1 cellular context compared by ENCODE assay signal in genomic region chr2:29650634-29651097, GRCh38.
A peak's percentile ranks its signal among the peaks of the same experiment; 100 is the strongest.
TF ChIP-seq lines count a peak whose summit lies in the region.

No MANE protein-coding gene starts in this region.

TF ChIP-seq in SK-N-SH, 30 proteins besides CTCF, POLR2A, EP300 and RAD21 (continued from another document):
- TF ChIP-seq REST (IDR thresholded peaks at IDR 0.05; ENCODE audit: low read depth, low read length) (no peak), NFIC (IDR thresholded peaks at IDR 0.05; ENCODE audit: borderline replicate concordance) (0 out of 2 replicates have a peak, but pooled peaks have one; percentile 29), CHD2 (IDR thresholded peaks at IDR 0.05; ENCODE audit: low read length, partially characterized antibody) (peak; percentile 94), TCF12 (IDR thresholded peaks at IDR 0.05) (peak; percentile 94), EZH2phosphoT487 (IDR thresholded peaks at IDR 0.05; ENCODE audit: borderline replicate concordance, low read depth) (no peak), USF1 (IDR thresholded peaks at IDR 0.05; ENCODE audit: borderline replicate concordance, low read depth) (no peak), YY1 (IDR thresholded peaks at IDR 0.05; ENCODE audit: low read depth) (no peak), PBX3 (IDR thresholded peaks at IDR 0.05) (peak; percentile 56; the same call in 1 of the 2 replicates), ZBTB33 (IDR thresholded peaks at IDR 0.05; ENCODE audit: borderline replicate concordance, low read depth) (no peak), SMC3 (IDR thresholded peaks at IDR 0.05; ENCODE audit: low read depth, low read length) (peak; percentile 39; the same call in 1 of the 2 replicates), MAX (IDR thresholded peaks at IDR 0.05; ENCODE audit: low read depth) (no peak), SIN3A (IDR thresholded peaks at IDR 0.05; ENCODE audit: borderline replicate concordance, low read depth, low read length) (0 out of 2 replicates have a peak, but pooled peaks have one; percentile 41), MXI1 (IDR thresholded peaks at IDR 0.05; ENCODE audit: low read depth, low read length) (peak; percentile 76), USF2 (IDR thresholded peaks at IDR 0.05; ENCODE audit: borderline replicate concordance, low read depth, low read length) (no peak), FOXM1 (IDR thresholded peaks at IDR 0.05; ENCODE audit: low read depth) (no peak), TEAD4 (IDR thresholded peaks at IDR 0.05; ENCODE audit: borderline replicate concordance, insufficient read depth) (peak; percentile 89), RCOR1 (IDR thresholded peaks at IDR 0.05; ENCODE audit: low read length) (peak; percentile 99), NRF1 (IDR thresholded peaks at IDR 0.05; ENCODE audit: low read depth, low read length) (no peak), MEF2A (IDR thresholded peaks at IDR 0.05; ENCODE audit: borderline replicate concordance, low read depth) (no peak), TAF1 (IDR thresholded peaks at IDR 0.05; ENCODE audit: borderline replicate concordance, low read depth, low read length) (no peak)
